9 cellular contexts compared by ENCODE assay signal in the genomic region with DNA sequence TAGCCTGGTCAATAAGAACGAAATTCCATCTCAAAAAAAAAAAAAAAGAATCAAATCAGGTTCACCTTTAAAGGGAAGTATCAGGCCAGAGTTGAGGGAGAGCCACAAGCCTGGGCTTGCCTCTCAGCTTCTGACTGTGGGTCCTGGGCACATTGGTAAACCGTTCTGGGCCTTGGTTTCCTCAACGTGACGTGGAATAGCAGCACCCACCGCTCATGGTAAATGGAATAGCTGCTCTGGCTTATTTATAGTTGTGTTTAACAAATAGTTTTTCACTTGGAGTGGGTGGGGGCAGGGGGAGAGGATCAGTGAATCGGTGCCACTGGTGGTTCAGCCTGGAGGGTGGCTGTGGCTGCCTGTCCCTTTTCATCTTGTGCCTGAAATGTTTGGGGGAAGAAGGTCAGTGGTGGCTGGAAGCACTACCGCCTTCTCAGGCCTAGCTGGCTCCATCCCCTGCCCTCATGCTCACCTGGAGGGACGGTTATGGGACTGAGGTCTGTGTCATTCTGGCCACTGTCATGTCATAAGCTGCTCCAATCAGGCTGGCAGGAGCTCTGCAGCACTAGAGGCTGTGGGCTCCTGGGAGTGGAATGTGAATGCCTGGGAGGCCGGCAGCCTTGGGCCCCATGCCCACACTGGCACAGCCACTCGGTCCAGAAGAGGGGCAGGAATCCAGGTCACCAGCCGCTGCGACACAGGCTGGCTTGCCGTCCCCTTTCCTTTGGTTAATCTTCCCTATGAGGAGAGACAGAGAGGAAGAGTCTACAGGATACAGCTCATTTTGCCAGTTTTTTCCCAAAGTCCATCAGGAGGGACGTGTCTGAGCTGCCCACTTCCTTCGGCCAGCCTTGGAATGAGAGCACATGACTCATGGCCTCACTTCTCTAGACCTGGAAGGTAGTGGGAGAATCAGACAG. TPM values are rescaled to one million over a fixed set of nuclear protein-coding genes. Genes with fewer than 3 reads are reported as not detected.
A peak's percentile ranks its signal among the peaks of the same experiment; 100 is the strongest.
DNase-seq lines count a peak whose midpoint lies in the region; ATAC-seq and TF ChIP-seq lines count a peak whose summit lies in the region.
"Had no signal": no experiment of that assay in that cellular context is flagged by ENCODE, and none has a peak within 500 bp of the region (broad histone marks: within the 10 kb centered on the region; RNA-seq: fewer than 3 reads in every experiment).

No MANE protein-coding gene starts in this region.

- H3K27me3 Mint-ChIP-seq in activated CD8-positive, alpha-beta T cell treated with anti-CD3 and anti-CD28 coated beads for 36 hours, result no peaks in the 10 kb centered on the region

- DNase-seq in EH (ENCODE audit: low read depth) (peak; percentile 78), heart right ventricle (peak; percentile 75 to 78), sigmoid colon (peak; percentile 70), KBM-7 (no peak), D341Med (ENCODE audit: low spot score) (no peak), NCI-H1417 treated with DMSO at 0.1 percent for 48 hours (lab: John Stamatoyannopoulos, UW) (no peak)
- no peak for DNase-seq in activated CD8-positive, alpha-beta T cell treated with anti-CD3 and anti-CD28 coated beads for 36 hours
- DNase-seq: NK-92 treated with Interleukin-12 subunit alpha and Interleukin-12 subunit beta, amount 100 ng/mL, for 24 hours had no signal

- 53 to 63% methylated on average over 15 of the region's 15 CpGs for WGBS in heart right ventricle, 2 donors
- 89 to 93% methylated on average over 15 of the region's 15 CpGs for WGBS in sigmoid colon, 2 donors

- H3K4me3 ChIP-seq in heart right ventricle, result no peak overlapping the region
- no peak overlapping the region for H3K4me3 ChIP-seq in sigmoid colon

- TF ChIP-seq EP300 in sigmoid colon (IDR thresholded peaks at IDR 0.05), result no peak

- no peak for ATAC-seq in activated CD8-positive, alpha-beta T cell treated with anti-CD3 and anti-CD28 coated beads for 36 hours
- ATAC-seq in heart right ventricle (peak; percentile 17 to 65 (median 42)), HG03108 (IDR thresholded peaks at IDR 0.05; ENCODE audit: unreplicated experiment) (no peak)

- intact Hi-C loops in activated CD8-positive, alpha-beta T cell treated with anti-CD3 and anti-CD28 coated beads for 36 hours (cut with micrococcal nuclease), result no loop called here
- intact Hi-C loops in heart right ventricle (cut with DNase I) (loop anchor here in 5 of 10 donors (5.0 to 10.0 kb wide), 4 partner anchors 173 to 233 kb away; partner anchors contain the start of genes RARA (in 3 of the 5) and GJD3 (in 1 of the 5)), sigmoid colon (cut with DNase I) (loop anchor here (5.0 kb wide), 1 partner anchor 556 kb away; the partner anchor contains the start of gene PSMD3)

- H3K4me1 Mint-ChIP-seq in activated CD8-positive, alpha-beta T cell treated with anti-CD3 and anti-CD28 coated beads for 36 hours (ENCODE audit: low read depth), result peaks cover 93% of the 10 kb centered on the region

- TF ChIP-seq POLR2A in sigmoid colon (IDR thresholded peaks at IDR 0.05), result no peak

- peak overlapping the region; percentile 39 for H3K27ac Mint-ChIP-seq in activated CD8-positive, alpha-beta T cell treated with anti-CD3 and anti-CD28 coated beads for 36 hours

- H3K4me1 ChIP-seq in heart right ventricle (peaks cover 50 to 96% (median 85%) of the 10 kb centered on the region in 9 donors), sigmoid colon (peaks cover 0 to 86% (median 73%) of the 10 kb centered on the region in 4 donors)

- no peaks in the 10 kb centered on the region for H3K9me3 Mint-ChIP-seq in activated CD8-positive, alpha-beta T cell treated with anti-CD3 and anti-CD28 coated beads for 36 hours

- peak overlapping the region; percentile 35 to 97 (median 89) for H3K27ac ChIP-seq in heart right ventricle
- peak overlapping the region; percentile 83 to 89 (median 84) for H3K27ac ChIP-seq in sigmoid colon

- TF ChIP-seq CTCF in activated CD8-positive, alpha-beta T cell treated with anti-CD3 and anti-CD28 coated beads for 36 hours (IDR thresholded peaks at IDR 0.05), result no peak
- no peak for TF ChIP-seq CTCF in heart right ventricle (IDR thresholded peaks at IDR 0.05)
- TF ChIP-seq CTCF in sigmoid colon (IDR thresholded peaks at IDR 0.05), result no peak

- H3K27me3 ChIP-seq in heart right ventricle, result no peaks in the 10 kb centered on the region
- no peaks in the 10 kb centered on the region for H3K27me3 ChIP-seq in sigmoid colon

- no peak overlapping the region for H3K4me3 Mint-ChIP-seq in activated CD8-positive, alpha-beta T cell treated with anti-CD3 and anti-CD28 coated beads for 36 hours

- H3K36me3 ChIP-seq in heart right ventricle, result no peaks in the 10 kb centered on the region
- H3K36me3 ChIP-seq in sigmoid colon, result no peaks in the 10 kb centered on the region

- H3K9me3 ChIP-seq in heart right ventricle (no peaks in the 10 kb centered on the region), sigmoid colon (no peaks in the 10 kb centered on the region)

- peaks cover 3% of the 10 kb centered on the region for H3K36me3 Mint-ChIP-seq in activated CD8-positive, alpha-beta T cell treated with anti-CD3 and anti-CD28 coated beads for 36 hours (ENCODE audit: low read depth)

- in situ Hi-C loops in KBM-7 (cut with MboI; ENCODE audit: low pct_unique_long_range_greater_than_20kb, low sequenced_read_pairs), result no loop called here

- POLR2A ChIA-PET in activated CD8-positive, alpha-beta T cell treated with anti-CD3 and anti-CD28 coated beads for 36 hours (lab: Charles Lee), result interaction anchor here (0.7 to 19.7 kb wide), 3 partner anchors 18 to 121 kb away, joined by 4 to 548 read pairs (median 4); partner anchors contain the start of genes CCR7 and TOP2A

- CTCF ChIA-PET in activated CD8-positive, alpha-beta T cell treated with anti-CD3 and anti-CD28 coated beads for 36 hours (lab: Charles Lee), result interaction anchor here (0.6 to 15.3 kb wide), 7 partner anchors 16 to 221 kb away, joined by 3 to 234 read pairs (median 25); partner anchors contain the start of genes GJD3 and IGFBP4

RNA-seq across cellular contexts. Expression of gene CCR7, which starts 27.0 kb away (rescaled TPM):
- 100 to 1,000 TPM; 297 to 302 TPM for total RNA-seq in activated CD8-positive, alpha-beta T cell treated with anti-CD3 and anti-CD28 coated beads for 36 hours
- total RNA-seq in heart right ventricle (1 to 10 TPM in 1 of 10 donors, under 1 TPM in 3, not detected in 6; 0.10 to 1.7 (median 0.48) TPM), sigmoid colon (not detected)
- polyA plus RNA-seq in heart right ventricle (under 1 TPM in 1 of 2 donors, not detected in 1; 0.46 TPM), sigmoid colon (10 to 100 TPM in 1 of 3 donors, not detected in 2; 73.5 TPM)

RNA-seq across cellular contexts. Expression of gene TNS4, which starts 36.9 kb away (rescaled TPM):
- total RNA-seq in activated CD8-positive, alpha-beta T cell treated with anti-CD3 and anti-CD28 coated beads for 36 hours, result 1 to 10 TPM; 5.8 to 6.3 TPM
- total RNA-seq in heart right ventricle (under 1 TPM in 1 of 10 donors, not detected in 9; 0.62 TPM), sigmoid colon (not detected)
- polyA plus RNA-seq in heart right ventricle (under 1 TPM in 1 of 2 donors, not detected in 1; 0.01 TPM), sigmoid colon (1 to 10 TPM; 1.2 to 6.9 (median 1.8) TPM)

Comparison
In these comparisons a context has a peak if more than half of its experiments do, and no peak if none do; other contexts are left out.
1. DNase-seq: peak in EH (single experiment), heart right ventricle (2 of 2) and sigmoid colon (single experiment); none in activated CD8-positive, alpha-beta T cell treated with anti-CD3 and anti-CD28 coated beads for 36 hours (single experiment), KBM-7 (single experiment), D341Med (single experiment) and NCI-H1417 treated with DMSO at 0.1 percent for 48 hours (single experiment).
2. ATAC-seq: peak in heart right ventricle (8 of 8); none in activated CD8-positive, alpha-beta T cell treated with anti-CD3 and anti-CD28 coated beads for 36 hours (single experiment) and HG03108 (single experiment).
3. RNA of gene CCR7, which starts 27.0 kb away (total RNA-seq): 297 to 302 TPM in activated CD8-positive, alpha-beta T cell treated with anti-CD3 and anti-CD28 coated beads for 36 hours; 0.10 to 1.7 TPM in heart right ventricle and not detected in sigmoid colon; every median in the first group is over 100 times any median in the second.
4. RNA of gene TNS4, which starts 36.9 kb away (total RNA-seq): 5.8 to 6.3 TPM in activated CD8-positive, alpha-beta T cell treated with anti-CD3 and anti-CD28 coated beads for 36 hours; 0.62 TPM in heart right ventricle and not detected in sigmoid colon; every median in the first group is over 4 times any median in the second.